8 cellular contexts compared by ENCODE assay signal in the genomic region with DNA sequence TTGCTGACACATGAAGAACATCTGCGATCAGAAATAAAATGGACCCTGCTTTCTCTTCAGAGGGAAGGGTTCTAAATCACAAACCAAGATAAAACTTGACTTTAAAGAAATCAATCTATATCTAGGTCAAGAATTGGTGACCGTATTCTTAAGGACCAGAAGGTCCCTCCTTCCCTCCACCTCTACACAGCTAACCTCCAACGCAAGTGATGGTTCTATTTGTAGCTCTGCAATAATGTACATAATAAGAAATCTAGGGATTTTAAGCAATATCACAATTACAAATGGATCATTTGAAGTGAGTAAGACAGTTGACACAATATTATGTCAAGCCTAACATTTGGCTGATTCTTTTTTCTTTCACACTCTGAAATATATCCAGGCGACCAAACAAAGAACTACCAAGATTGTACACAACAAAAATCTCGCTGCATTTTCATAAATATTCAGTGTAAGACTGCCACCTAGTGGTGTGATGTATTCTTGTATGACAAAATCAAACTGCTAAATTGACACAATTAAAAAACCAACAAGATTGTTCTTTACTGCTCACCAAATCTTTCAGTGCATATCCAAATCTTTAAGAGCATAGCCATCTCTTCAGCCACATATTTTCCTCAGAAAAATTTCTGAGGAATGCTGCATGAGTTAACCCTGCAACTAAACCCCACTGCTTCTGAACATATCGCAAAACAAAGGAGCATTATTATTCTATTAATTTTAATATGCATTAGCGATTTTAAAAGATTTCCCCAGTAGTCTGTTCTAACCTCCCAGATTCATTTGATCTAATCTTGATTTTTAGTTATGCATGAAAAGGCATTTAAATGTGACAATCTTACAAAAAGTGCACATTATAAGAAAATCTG. TPM values are rescaled to one million over a fixed set of nuclear protein-coding genes. Genes with fewer than 3 reads are reported as not detected.
DNase-seq lines count a peak whose midpoint lies in the region; ATAC-seq, FAIRE-seq and TF ChIP-seq lines count a peak whose summit lies in the region.

No MANE protein-coding gene starts in this region.

- H3K9me1 ChIP-seq in K562 (ENCODE audit: control insufficient read depth, insufficient read depth, low read length): no peaks in the 10 kb centered on the region

- 45% methylated on average over 7 of the region's 7 CpGs for WGBS in K562 (ENCODE audit: insufficient coverage, low coverage, missing lambda C conversion rate)

- FAIRE-seq in K562 (lab: Jason Lieb, UNC): peak; percentile 81

- H3K79me2 ChIP-seq in K562 (ENCODE audit: control insufficient read depth, insufficient read depth, low read length): no peaks in the 10 kb centered on the region

- H3K27ac Mint-ChIP-seq in immature natural killer cell: no peak overlapping the region

- no peaks in the 10 kb centered on the region for H3K27me3 ChIP-seq in K562 (ENCODE audit: control insufficient read depth in 2 of 2, insufficient read depth in 2 of 2, low read length in 2 of 2)

- no TSS peak for BruUV-seq in K562 (replicated peaks; lab: Mats Ljungman, UMichigan)

- TF ChIP-seq RAD21 in K562 (CRISPR knock-in tag; conservative IDR thresholded peaks at IDR 0.05 in 1 of 2, IDR thresholded peaks at IDR 0.05 in 1 of 2): peak; percentile 85 to 86

- H3K27me3 Mint-ChIP-seq in immature natural killer cell (ENCODE audit: low read depth in 3 of 3): peaks cover 2 to 6% (median 4%) of the 10 kb centered on the region in 3 donors

- no peak overlapping the region for H2AFZ ChIP-seq in K562 (ENCODE audit: low read depth, low read length)

- peak; percentile 12 for DNase-seq in activated CD8-positive, alpha-beta memory T cell treated with anti-CD3 and anti-CD28 coated beads, Interleukin-2, amount 50 U/mL, for 1 hour (ENCODE audit: extremely low read depth)
- no peak for DNase-seq in activated CD8-positive, alpha-beta memory T cell treated with anti-CD3 and anti-CD28 coated beads for 24 hours
- DNase-seq in HS-5 (ENCODE audit: low read depth) (peak; percentile 64), NCI-H748 treated with DMSO at 0.1 percent for 48 hours (lab: John Stamatoyannopoulos, UW) (peak; percentile 70), K562 (ENCODE audit: extremely low read depth in 1 of 4, low spot score in 3 of 4) (peak; percentile 38 to 74 (median 39)), immature natural killer cell (peak; percentile 57 to 71 (median 65)), stromal cell of bone marrow (ENCODE audit: low read depth) (peak; percentile 56)

- no peak overlapping the region for H3K4me3 ChIP-seq in K562

- H4K20me1 ChIP-seq in K562 (replicated peaks; ENCODE audit: control insufficient read depth, insufficient read depth, low read length): no peaks in the 10 kb centered on the region

- CTCF ChIA-PET in K562 (lab: Yijun Ruan, JAX; ENCODE audit: low intra/inter-chr PET ratio): interaction anchor here (0.8 to 1.8 kb wide), 5 partner anchors 481 to 794 kb away, joined by 3 to 7 read pairs (median 4); no protein-coding TSS in a partner anchor

- no peak for TF ChIP-seq EP300 in K562 (IDR thresholded peaks at IDR 0.05; ENCODE audit: low read length)

- H3K36me3 ChIP-seq in K562 (ENCODE audit: control insufficient read depth, insufficient read depth, low read length): no peaks in the 10 kb centered on the region; the same call in 2 of the 3 replicates

- H3K9me3 ChIP-seq in K562 (replicated peaks; ENCODE audit: control insufficient read depth, insufficient read depth, low read depth, low read length): no peaks in the 10 kb centered on the region

- no peaks in the 10 kb centered on the region for H3K4me1 ChIP-seq in K562 (replicated peaks in 1 of 2; ENCODE audit: control insufficient read depth in 2 of 2, insufficient read depth in 2 of 2, low read length in 2 of 2)

- POLR2A ChIA-PET in K562 (lab: Yijun Ruan, JAX): interaction anchor here (0.7 kb wide), 1 partner anchor 352 kb away, joined by 3 read pairs; no protein-coding TSS in a partner anchor

- ATAC-seq in K562 (peak; percentile 70), HG03175 (IDR thresholded peaks at IDR 0.05; ENCODE audit: unreplicated experiment) (no peak)

- peaks cover 3 to 7% of the 10 kb centered on the region in 2 donors for H3K4me1 Mint-ChIP-seq in immature natural killer cell

- no peak overlapping the region for H3K27ac ChIP-seq in K562 (ENCODE audit: extremely low read depth, low read depth, low read length)

- in situ Hi-C loops in K562 (cut with MboI): loop anchor here (5.0 kb wide), 1 partner anchor 790 kb away; no protein-coding TSS in a partner anchor

- H3K4me2 ChIP-seq in K562 (ENCODE audit: insufficient read depth, low read length): no peak overlapping the region

- no peaks in the 10 kb centered on the region for H3K9me3 Mint-ChIP-seq in immature natural killer cell

- peak; percentile 35 to 74 (median 53); a peak in 4 of 6 replicates for TF ChIP-seq CTCF in K562 (IDR thresholded peaks at IDR 0.05 in 2 of 3, conservative IDR thresholded peaks at IDR 0.05 in 1 of 3; ENCODE audit: insufficient read depth in 2 of 3, low read depth in 1 of 3, low read length in 3 of 3)

- no peaks in the 10 kb centered on the region for H3K36me3 Mint-ChIP-seq in immature natural killer cell

- intact Hi-C loops in K562 (cut with micrococcal nuclease): loop anchor here (2.0 to 10.0 kb wide), 6 partner anchors 80 to 793 kb away; no protein-coding TSS in a partner anchor

- TF ChIP-seq POLR2A in K562 (conservative IDR thresholded peaks at IDR 0.05): no peak

- peak overlapping the region in 1 of 5 donors; percentile 27 for H3K4me3 Mint-ChIP-seq in immature natural killer cell

- H3K9ac ChIP-seq in K562 (ENCODE audit: insufficient read depth in 1 of 2, low read depth in 2 of 2, low read length in 2 of 2): no peak overlapping the region

TF ChIP-seq in K562, 482 proteins besides CTCF, POLR2A, EP300 and RAD21 (continues in another document):
- TF ChIP-seq ZNF316 (IDR thresholded peaks at IDR 0.05) (peak; percentile 78), FOXK2 (conservative IDR thresholded peaks at IDR 0.05 in 1 of 2, IDR thresholded peaks at IDR 0.05 in 1 of 2; ENCODE audit: low read depth in 2 of 2) (peak; percentile 34 to 38; a peak in 2 of 4 replicates), MAZ (CRISPR knock-in tag; conservative IDR thresholded peaks at IDR 0.05 in 1 of 2, IDR thresholded peaks at IDR 0.05 in 1 of 2) (0 out of 4 replicates have a peak, but pooled peaks of 1 of the 2 experiments have one; percentile 18), DEAF1 (CRISPR knock-in tag; IDR thresholded peaks at IDR 0.05) (peak; percentile 71), SNRNP70 (optimal IDR thresholded peaks at IDR 0.05; ENCODE audit: low read depth, low read length) (no peak), MAFK (IDR thresholded peaks at IDR 0.05; ENCODE audit: low read length) (peak; percentile 34; the same call in 1 of the 2 replicates), SMC3 (conservative IDR thresholded peaks at IDR 0.05; ENCODE audit: insufficient read depth, low read depth, low read length) (peak; percentile 51), C11orf30 (IDR thresholded peaks at IDR 0.05; ENCODE audit: low read depth) (peak; percentile 71)
- TF ChIP-seq, protein P1, sequence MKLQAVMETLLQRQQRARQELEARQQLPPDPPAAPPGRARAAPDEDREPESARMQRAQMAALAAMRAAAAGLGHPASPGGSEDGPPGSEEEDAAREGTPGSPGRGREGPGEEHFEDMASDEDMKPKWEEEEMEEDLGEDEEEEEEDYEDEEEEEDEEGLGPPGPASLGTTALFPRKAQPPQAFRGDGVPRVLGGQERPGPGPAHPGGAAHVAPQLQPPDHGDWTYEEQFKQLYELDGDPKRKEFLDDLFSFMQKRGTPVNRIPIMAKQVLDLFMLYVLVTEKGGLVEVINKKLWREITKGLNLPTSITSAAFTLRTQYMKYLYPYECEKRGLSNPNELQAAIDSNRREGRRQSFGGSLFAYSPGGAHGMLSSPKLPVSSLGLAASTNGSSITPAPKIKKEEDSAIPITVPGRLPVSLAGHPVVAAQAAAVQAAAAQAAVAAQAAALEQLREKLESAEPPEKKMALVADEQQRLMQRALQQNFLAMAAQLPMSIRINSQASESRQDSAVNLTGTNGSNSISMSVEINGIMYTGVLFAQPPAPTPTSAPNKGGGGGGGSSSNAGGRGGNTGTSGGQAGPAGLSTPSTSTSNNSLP (IDR thresholded peaks at IDR 0.05; ENCODE audit: borderline replicate concordance, low read depth, low read length): peak; percentile 86

RNA-seq across cellular contexts. Expression of gene ICA1, which starts 44.5 kb away (rescaled TPM):
- 20.3 and 57.6 TPM in 2 replicates for total RNA-seq in K562 (2011; cell fraction: chromatin; rRNA removed; ENCODE audit: low replicate concordance)
- 10.7 and 12.4 TPM in 2 replicates for total RNA-seq in K562 (2011; cell fraction: nucleolus; rRNA removed)
- 18.8 and 19.2 TPM in 2 replicates for total RNA-seq in K562 (2011; cell fraction: nucleoplasm; rRNA removed)
- total RNA-seq in K562 (2014; rRNA removed) (12.7 and 16.4 TPM in 2 replicates), K562 (2014; rRNA removed; fragmentation: Illumina TruSeq; extraction: Trizol) (18.5 and 23.0 TPM in 2 replicates), K562 (2015; rRNA removed; fragmentation: Illumina TruSeq; extraction: Trizol) (16.1 and 16.4 TPM in 2 replicates), K562 (2021) (17.8 and 18.5 TPM in 2 replicates)
- polyA plus RNA-seq in K562 (2011; rRNA removed) (19.8 and 26.0 TPM in 2 replicates), K562 (2014; fragmentation: Illumina TruSeq; extraction: Trizol) (17.2 and 22.3 TPM in 2 replicates), K562 (2014; fragmentation: Nextera tagmentation; extraction: Ambion mirVana) (10 to 100 TPM in 1 of 2 experiments, 1 to 10 TPM in 1; 7.1 to 10.7 TPM), K562 (2014; rRNA removed) (14.2 and 17.8 TPM in 2 replicates), immature natural killer cell (1 to 10 TPM; 3.8 to 6.9 (median 5.0) TPM)
- polyA plus RNA-seq in K562 (2011; cell fraction: cytosol; rRNA removed): 4.8 and 11.7 TPM in 2 replicates
- polyA plus RNA-seq in K562 (2011; cell fraction: nucleus; rRNA removed): 11.4 and 24.9 TPM in 2 replicates
- polyA plus RNA-seq in K562 (2012): 13.9 and 35.9 TPM in 2 replicates
- polyA minus RNA-seq in K562 (2011; rRNA and poly(A)+ RNA removed): 23.8 and 38.1 TPM in 2 replicates
- 6.6 and 7.9 TPM in 2 replicates for polyA minus RNA-seq in K562 (2011; cell fraction: cytosol; rRNA and poly(A)+ RNA removed)
- polyA minus RNA-seq in K562 (2011; cell fraction: nucleus; rRNA and poly(A)+ RNA removed): 10.2 and 35.3 TPM in 2 replicates
